11 cellular contexts compared by ENCODE assay signal in genomic region chr10:26574783-26575182, GRCh38.
DNase-seq lines count a peak whose midpoint lies in the region; ATAC-seq, FAIRE-seq and TF ChIP-seq lines count a peak whose summit lies in the region.
"Had no signal": no experiment of that assay in that cellular context is flagged by ENCODE, and none has a peak within 500 bp of the region (broad histone marks: within the 10 kb centered on the region; RNA-seq: fewer than 3 reads in every experiment).

No MANE protein-coding gene starts in this region.

- no peaks in the 10 kb centered on the region for H3K27me3 ChIP-seq in GM12878 (replicated peaks in 1 of 2; ENCODE audit: control insufficient read depth in 2 of 2, insufficient read depth in 2 of 2, low read length in 1 of 2)

- H3K79me2 ChIP-seq in GM12878 (ENCODE audit: control insufficient read depth, insufficient read depth, low read length): no peaks in the 10 kb centered on the region

- DNase-seq in GM13977 (ENCODE audit: low spot score) (peak; percentile 69), GM12878 (ENCODE audit: low read depth, low spot score) (peak; percentile 67), occipital lobe (lab: John Stamatoyannopoulos, UW) (no peak), NCI-H146 treated with DMSO at 0.1 percent for 48 hours (lab: John Stamatoyannopoulos, UW; ENCODE audit: unreplicated experiment) (no peak), NCI-H1105 treated with DMSO at 0.1 percent for 48 hours (lab: John Stamatoyannopoulos, UW) (no peak), activated gamma-delta T cell treated with Interleukin-2 at 50 U/mL for 16 hours (no peak)
- DNase-seq: activated CD4-positive, alpha-beta memory T cell treated with anti-CD3 and anti-CD28 coated beads for 36 hours; Calu3; midbrain had no signal

- peak; percentile 72 for ATAC-seq in GM21367 (IDR thresholded peaks at IDR 0.05; ENCODE audit: unreplicated experiment)
- ATAC-seq in HG03342 (IDR thresholded peaks at IDR 0.05; ENCODE audit: unreplicated experiment): peak; percentile 84
- ATAC-seq in GM12878: peak; percentile 87

- H3K9ac ChIP-seq in GM12878 (ENCODE audit: control insufficient read depth, insufficient read depth, low read length): no peak overlapping the region

- no peaks in the 10 kb centered on the region for H3K36me3 ChIP-seq in GM12878 (ENCODE audit: control insufficient read depth in 2 of 2, insufficient read depth in 2 of 2, low read length in 1 of 2)

- CTCF ChIA-PET in GM12878 (lab: Yijun Ruan, JAX): interaction anchor here (0.5 kb wide), 1 partner anchor 88 kb away, joined by 3 read pairs; no protein-coding TSS in a partner anchor

- intact Hi-C loops in GM12878 (cut with micrococcal nuclease; ENCODE audit: unreplicated experiment): loop anchor here (5.0 kb wide), 1 partner anchor 748 kb away; no protein-coding TSS in a partner anchor

- TF ChIP-seq EP300 in GM12878 (IDR thresholded peaks at IDR 0.05; ENCODE audit: borderline replicate concordance in 1 of 2, control insufficient read depth in 1 of 2, low read depth in 2 of 2, low read length in 2 of 2): peak; percentile 68 to 88; a peak in 3 of 4 replicates

- H3K27ac ChIP-seq in GM12878 (ENCODE audit: control insufficient read depth, insufficient read depth): 0 out of 2 replicates have a peak overlapping the region, but pooled peaks have one; percentile 18

- H3K4me3 ChIP-seq in GM12878: no peak overlapping the region

- no peak for TF ChIP-seq POLR2A in GM12878 (IDR thresholded peaks at IDR 0.05; ENCODE audit: low read depth, low read length)

- H3K4me1 ChIP-seq in GM12878 (ENCODE audit: control insufficient read depth, insufficient read depth, low read length): peaks cover 7% of the 10 kb centered on the region; the same call in 1 of the 2 replicates

- H3K4me2 ChIP-seq in GM12878 (ENCODE audit: control insufficient read depth, insufficient read depth): no peak overlapping the region

- in situ Hi-C loops in GM13977 (cut with MboI; ENCODE audit: low pct_unique_long_range_greater_than_20kb, low sequenced_read_pairs, unreplicated experiment): no loop called here
- in situ Hi-C loops in GM12878 (cut with MboI): loop anchor here (5.0 kb wide), 1 partner anchor 753 kb away; no protein-coding TSS in a partner anchor

- no peak for TF ChIP-seq RAD21 in GM12878 (IDR thresholded peaks at IDR 0.05; ENCODE audit: insufficient read depth, low read depth, low read length)

- WGBS in GM12878 (ENCODE audit: insufficient coverage, insufficient replicate concordance, low lambda C conversion rate, missing lambda C conversion rate): 10% methylated on average over 4 of the region's 4 CpGs

- peaks cover 3% of the 10 kb centered on the region; the same call in 2 of the 3 replicates for H3K9me3 ChIP-seq in GM12878 (replicated peaks; ENCODE audit: control insufficient read depth, insufficient read depth, low read length)

- TF ChIP-seq CTCF in GM13977 (IDR thresholded peaks at IDR 0.05; ENCODE audit: extremely low read depth, insufficient read depth, missing control alignments) (no peak), GM12878 (IDR thresholded peaks at IDR 0.05 in 2 of 3, conservative IDR thresholded peaks at IDR 0.05 in 1 of 3; ENCODE audit: control insufficient read depth in 2 of 3, extremely low read depth in 1 of 3, insufficient read depth in 1 of 3, low read depth in 3 of 3, low read length in 3 of 3) (no peak)

- SMC1A ChIA-PET in GM12878 (lab: Charles Lee; ENCODE audit: uncharacterized antibody, unreplicated experiment): no interaction called here

- RAD21 ChIA-PET in GM12878 (lab: Charles Lee; ENCODE audit: unreplicated experiment): no interaction called here

- POLR2A ChIA-PET in GM12878 (lab: Charles Lee): no interaction called here

- H2AFZ ChIP-seq in GM12878 (ENCODE audit: control insufficient read depth, low read depth, low read length): no peak overlapping the region

- BruUV-seq in GM12878 (replicated peaks; lab: Mats Ljungman, UMichigan): no TSS peak

- H4K20me1 ChIP-seq in GM12878 (ENCODE audit: control insufficient read depth, insufficient read depth): no peaks in the 10 kb centered on the region

- peak; percentile 95 for FAIRE-seq in GM12878 (lab: Jason Lieb, UNC)

TF ChIP-seq in GM12878, 131 proteins besides CTCF, POLR2A, EP300 and RAD21 (continues in another document):
- TF ChIP-seq NR2F1 (conservative IDR thresholded peaks at IDR 0.05) (peak; percentile 51; the same call in 1 of the 2 replicates), SPI1 (IDR thresholded peaks at IDR 0.05; ENCODE audit: borderline replicate concordance, insufficient read depth, low read depth, low read length) (peak; percentile 89), PKNOX1 (IDR thresholded peaks at IDR 0.05) (peak; percentile 68), TCF7 (IDR thresholded peaks at IDR 0.05; ENCODE audit: borderline replicate concordance) (no peak), IRF4 (IDR thresholded peaks at IDR 0.05; ENCODE audit: low read depth, low read length) (peak; percentile 61; the same call in 1 of the 2 replicates), POLR2AphosphoS5 (IDR thresholded peaks at IDR 0.05; ENCODE audit: low read length) (no peak), ETV6 (conservative IDR thresholded peaks at IDR 0.05 in 1 of 2, IDR thresholded peaks at IDR 0.05 in 1 of 2; ENCODE audit: borderline replicate concordance in 1 of 2, low read depth in 1 of 2) (no peak), FOXM1 (IDR thresholded peaks at IDR 0.05; ENCODE audit: low read depth, low read length) (0 out of 2 replicates have a peak, but pooled peaks have one; percentile 30), KAT2A (conservative IDR thresholded peaks at IDR 0.05; ENCODE audit: control insufficient read depth, low read depth, low read length) (no peak), USF2 (IDR thresholded peaks at IDR 0.05; ENCODE audit: borderline replicate concordance, low read depth, low read length) (peak; percentile 64; the same call in 1 of the 2 replicates), NFIC (IDR thresholded peaks at IDR 0.05; ENCODE audit: low read depth, low read length) (peak; percentile 69; the same call in 1 of the 2 replicates), PML (IDR thresholded peaks at IDR 0.05; ENCODE audit: low read length) (0 out of 2 replicates have a peak, but pooled peaks have one; percentile 34), ATF7 (IDR thresholded peaks at IDR 0.05; ENCODE audit: low read depth) (peak; percentile 58; the same call in 1 of the 2 replicates), BCL11A (IDR thresholded peaks at IDR 0.05; ENCODE audit: low read depth, low read length) (peak; percentile 60; the same call in 1 of the 2 replicates), SKIL (IDR thresholded peaks at IDR 0.05; ENCODE audit: low read depth, poor library complexity, severe bottlenecking) (peak; percentile 25), SMAD1 (IDR thresholded peaks at IDR 0.05; ENCODE audit: low read depth, partially characterized antibody) (no peak), USF1 (IDR thresholded peaks at IDR 0.05; ENCODE audit: borderline replicate concordance, extremely low read length, insufficient read depth, low read depth, low read length) (peak; percentile 39)
- TF ChIP-seq, protein P1, sequence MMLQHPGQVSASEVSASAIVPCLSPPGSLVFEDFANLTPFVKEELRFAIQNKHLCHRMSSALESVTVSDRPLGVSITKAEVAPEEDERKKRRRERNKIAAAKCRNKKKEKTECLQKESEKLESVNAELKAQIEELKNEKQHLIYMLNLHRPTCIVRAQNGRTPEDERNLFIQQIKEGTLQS (IDR thresholded peaks at IDR 0.05; ENCODE audit: borderline replicate concordance, extremely low read depth, low read depth, low read length): 0 out of 2 replicates have a peak, but pooled peaks have one; percentile 24

Comparison
In these comparisons a context has a peak if more than half of its experiments do, and no peak if none do; other contexts are left out.
1. DNase-seq: peak in GM13977 (single experiment) and GM12878 (single experiment); none in occipital lobe (single experiment), NCI-H146 treated with DMSO at 0.1 percent for 48 hours (single experiment), NCI-H1105 treated with DMSO at 0.1 percent for 48 hours (single experiment) and activated gamma-delta T cell treated with Interleukin-2 at 50 U/mL for 16 hours (single experiment).
2. Peak in every context shown above with its lines, with median percentiles within 50 percentile points of each other: ATAC-seq.